In genomic region chr2:55159037-55159651, GRCh38 we compare ENCODE assay signal across 8 cellular contexts.
DNase-seq lines count a peak whose midpoint lies in the region; ATAC-seq and TF ChIP-seq lines count a peak whose summit lies in the region.

No MANE protein-coding gene starts in this region.

- peak overlapping the region; percentile 37 for H3K27ac Mint-ChIP-seq in Caco-2 (ENCODE audit: unreplicated experiment)

- H3K36me3 Mint-ChIP-seq in Caco-2 (ENCODE audit: insufficient read depth, unreplicated experiment), result no peaks in the 10 kb centered on the region

- no peaks in the 10 kb centered on the region for H3K27me3 Mint-ChIP-seq in Caco-2 (ENCODE audit: insufficient read depth, unreplicated experiment)

- H3K4me1 ChIP-seq in Caco-2 (peaks cover 65% of the 10 kb centered on the region), cardiac muscle cell (ENCODE audit: low read depth) (peaks cover 33% of the 10 kb centered on the region), vagina (peaks cover 74% of the 10 kb centered on the region)
- no peaks in the 10 kb centered on the region for H3K4me1 ChIP-seq in effector memory CD4-positive, alpha-beta T cell (ENCODE audit: control insufficient read depth, insufficient read depth, low read length, poor library complexity, severe bottlenecking)

- POLR2A ChIA-PET in Caco-2 (lab: Charles Lee), result interaction anchor here (0.9 kb wide), 1 partner anchor 109 kb away, joined by 4 read pairs; the partner anchor contains the start of gene RTN4

- ATAC-seq in GM19467 (IDR thresholded peaks at IDR 0.05; ENCODE audit: unreplicated experiment), result peak; percentile 74

- H3K27ac ChIP-seq in cardiac muscle cell (peak overlapping the region; percentile 12), vagina (peak overlapping the region; percentile 30)
- H3K27ac ChIP-seq in effector memory CD4-positive, alpha-beta T cell (ENCODE audit: insufficient read depth, low read length, poor library complexity, severe bottlenecking), result no peak overlapping the region

- intact Hi-C loops in Caco-2 (cut with micrococcal nuclease; ENCODE audit: unreplicated experiment), result no loop called here
- intact Hi-C loops in vagina (cut with DNase I), result loop anchor here (5.0 kb wide), 1 partner anchor 62 kb away; no protein-coding TSS in a partner anchor

- H3K27me3 ChIP-seq in Caco-2 (replicated peaks; ENCODE audit: control insufficient read depth, insufficient read depth, low read length) (no peaks in the 10 kb centered on the region), cardiac muscle cell (no peaks in the 10 kb centered on the region), vagina (no peaks in the 10 kb centered on the region)
- no peaks in the 10 kb centered on the region for H3K27me3 ChIP-seq in effector memory CD4-positive, alpha-beta T cell (replicated peaks; ENCODE audit: control insufficient read depth, insufficient read depth, low read length, poor library complexity, severe bottlenecking)

- no peaks in the 10 kb centered on the region for H3K9me3 Mint-ChIP-seq in Caco-2 (ENCODE audit: unreplicated experiment)

- no peak overlapping the region for H3K4me3 ChIP-seq in Caco-2 (ENCODE audit: low read depth, low read length)
- no peak overlapping the region for H3K4me3 ChIP-seq in cardiac muscle cell
- no peak overlapping the region for H3K4me3 ChIP-seq in vagina
- no peak overlapping the region for H3K4me3 ChIP-seq in effector memory CD4-positive, alpha-beta T cell (ENCODE audit: insufficient read depth, low read depth, low read length, poor library complexity, severe bottlenecking)

- DNase-seq in Caco-2 (no peak), LHCN-M2 (ENCODE audit: low read depth) (peak; percentile 98), cardiac muscle cell (ENCODE audit: low read depth in 1 of 2, low spot score in 1 of 2) (peak in 1 of 2 donors; percentile 35), vagina (ENCODE audit: extremely low spot score in 2 of 2) (no peak), NCI-H345 (lab: John Stamatoyannopoulos, UW) (no peak)
- no peak for DNase-seq in stimulated activated CD4-positive, alpha-beta T cell treated with anti-CD3 and anti-CD28 coated beads, Interleukin-4, amount 100 ng/mL, for 24 hours
- no peak for DNase-seq in effector memory CD4-positive, alpha-beta T cell

- H3K9me3 ChIP-seq in Caco-2, result no peaks in the 10 kb centered on the region
- H3K9me3 ChIP-seq in cardiac muscle cell (ENCODE audit: low read depth), result no peaks in the 10 kb centered on the region
- H3K9me3 ChIP-seq in vagina, result no peaks in the 10 kb centered on the region
- no peaks in the 10 kb centered on the region for H3K9me3 ChIP-seq in effector memory CD4-positive, alpha-beta T cell (ENCODE audit: control insufficient read depth, low read length)

- H3K36me3 ChIP-seq in Caco-2 (ENCODE audit: control insufficient read depth, insufficient read depth, low read length) (no peaks in the 10 kb centered on the region), cardiac muscle cell (no peaks in the 10 kb centered on the region), vagina (no peaks in the 10 kb centered on the region)
- H3K36me3 ChIP-seq in effector memory CD4-positive, alpha-beta T cell (ENCODE audit: control insufficient read depth, insufficient read depth, low read length), result no peaks in the 10 kb centered on the region

- H3K4me3 Mint-ChIP-seq in Caco-2 (ENCODE audit: unreplicated experiment), result no peak overlapping the region

- TF ChIP-seq POLR2A in vagina (IDR thresholded peaks at IDR 0.05), result no peak

- no peak for TF ChIP-seq CTCF in Caco-2 (IDR thresholded peaks at IDR 0.05; ENCODE audit: insufficient read depth in 1 of 2, low read depth in 1 of 2, low read length in 1 of 2, severe bottlenecking in 1 of 2, unreplicated experiment in 1 of 2)
- TF ChIP-seq CTCF in cardiac muscle cell (IDR thresholded peaks at IDR 0.05; ENCODE audit: low read depth, low read length), result no peak
- TF ChIP-seq CTCF in vagina (IDR thresholded peaks at IDR 0.05), result no peak

- H3K4me1 Mint-ChIP-seq in Caco-2 (ENCODE audit: low read depth, unreplicated experiment), result peaks cover 58% of the 10 kb centered on the region

- BruUV-seq in Caco-2 (replicated peaks; lab: Mats Ljungman, UMichigan), result no TSS peak

- CTCF ChIA-PET in Caco-2 (lab: Charles Lee), result no interaction called here
